ENCODE assay signal across 12 cellular contexts in genomic region chr14:99936056-99936455, GRCh38.
"Had no signal": no experiment of that assay in that cellular context is flagged by ENCODE, and none has a peak within 500 bp of the region (broad histone marks: within the 10 kb centered on the region; RNA-seq: fewer than 3 reads in every experiment).

No MANE protein-coding gene starts in this region.

- DNase-seq: activated CD4-positive, CD25-positive, alpha-beta regulatory T cell; activated naive CD4-positive, alpha-beta T cell treated with anti-CD3 and anti-CD28 coated beads, Interleukin-2, amount 50 U/mL, for 16 hours; adrenal gland; dermis blood vessel endothelial cell; left colon; midbrain; T-helper 17 cell had no signal

- H3K27me3 ChIP-seq: adrenal gland, neural progenitor cell had no signal

- H3K9me3 Mint-ChIP-seq: endodermal cell, neural progenitor cell had no signal

- H3K27ac Mint-ChIP-seq: endodermal cell, T-helper 17 cell had no signal

- H2AFZ ChIP-seq: neural progenitor cell had no signal

- H3K4me1 Mint-ChIP-seq: T-helper 17 cell had no signal

- H3K9me3 ChIP-seq: adrenal gland had no signal

- H3K9ac ChIP-seq: neural progenitor cell had no signal

- H3K4me1 ChIP-seq: adrenal gland, neural progenitor cell had no signal

- H3K4me3 Mint-ChIP-seq: endodermal cell, neural progenitor cell, T-helper 17 cell had no signal

- H3K4me2 ChIP-seq: neural progenitor cell had no signal

- FAIRE-seq: TTC549 had no signal

- H3K4me3 ChIP-seq: adrenal gland, lung, neural progenitor cell, skin epidermis had no signal

- H3K27ac ChIP-seq: adrenal gland, neural progenitor cell had no signal
